10 cellular contexts compared by ENCODE assay signal in genomic region chr3:39125837-39126500, GRCh38. TPM values are rescaled to one million over a fixed set of nuclear protein-coding genes. Genes with fewer than 3 reads are reported as not detected.
DNase-seq lines count a peak whose midpoint lies in the region; ATAC-seq and TF ChIP-seq lines count a peak whose summit lies in the region.
"Had no signal": no experiment of that assay in that cellular context is flagged by ENCODE, and none has a peak within 500 bp of the region (broad histone marks: within the 10 kb centered on the region; RNA-seq: fewer than 3 reads in every experiment).

No MANE protein-coding gene starts in this region.

- CTCF ChIA-PET in Calu3 (lab: Charles Lee): interaction anchor here (0.7 to 3.4 kb wide), 16 partner anchors 15 to 252 kb away, joined by 3 to 74 read pairs (median 6); partner anchors contain the start of genes GORASP1 and TTC21A

- H3K4me1 Mint-ChIP-seq in Calu3 (ENCODE audit: low read depth, unreplicated experiment) (peaks cover 24% of the 10 kb centered on the region), endothelial cell (ENCODE audit: unreplicated experiment) (peaks cover 9% of the 10 kb centered on the region)

- H3K36me3 Mint-ChIP-seq in Calu3 (ENCODE audit: insufficient read depth, unreplicated experiment): peaks cover 6% of the 10 kb centered on the region
- peaks cover 24% of the 10 kb centered on the region for H3K36me3 Mint-ChIP-seq in endothelial cell (ENCODE audit: low read depth, unreplicated experiment)

- no peak for ATAC-seq in HG02610 (IDR thresholded peaks at IDR 0.05; ENCODE audit: unreplicated experiment)

- DNase-seq in Calu3 (peak; percentile 53), Peyer's patch (peak in 2 of 3 donors; percentile 45 to 51), fibroblast of villous mesenchyme (ENCODE audit: low read depth) (peak; percentile 35), retinal pigment epithelial cell (ENCODE audit: low read depth) (peak; percentile 56), endothelial cell (ENCODE audit: low spot score) (no peak), NCI-H1694 treated with DMSO at 0.1 percent for 48 hours (lab: John Stamatoyannopoulos, UW) (no peak), hypothalamus (lab: John Stamatoyannopoulos, UW) (no peak)
- DNase-seq: stimulated activated CD4-positive, alpha-beta T cell treated with anti-CD3 and anti-CD28 coated beads, Interleukin-2, amount 100 ng/mL, for 48 hours had no signal

- H3K4me3 ChIP-seq in Peyer's patch (no peak overlapping the region), fibroblast of villous mesenchyme (ENCODE audit: low read depth, low read length) (no peak overlapping the region), retinal pigment epithelial cell (ENCODE audit: low read length) (no peak overlapping the region)
- H3K4me3 ChIP-seq: neural progenitor cell had no signal

- intact Hi-C loops in Calu3 (cut with micrococcal nuclease; ENCODE audit: unreplicated experiment): loop anchor here (1.0 to 5.0 kb wide), 6 partner anchors 15 to 162 kb away; partner anchors contain the start of genes GORASP1 and TTC21A

- H3K9me3 Mint-ChIP-seq in Calu3 (ENCODE audit: low read depth, unreplicated experiment): no peaks in the 10 kb centered on the region
- H3K9me3 Mint-ChIP-seq in endothelial cell (ENCODE audit: unreplicated experiment): no peaks in the 10 kb centered on the region
- H3K9me3 Mint-ChIP-seq: neural progenitor cell had no signal

- H3K4me1 ChIP-seq in Peyer's patch: peaks cover 0 to 14% (median 8%) of the 10 kb centered on the region in 4 donors
- H3K4me1 ChIP-seq: neural progenitor cell had no signal

- no peaks in the 10 kb centered on the region for H3K27me3 ChIP-seq in Peyer's patch
- H3K27me3 ChIP-seq: neural progenitor cell had no signal

- no peaks in the 10 kb centered on the region for H3K36me3 ChIP-seq in Peyer's patch
- H3K36me3 ChIP-seq: neural progenitor cell had no signal

- no peak for TF ChIP-seq CTCF in Calu3 (IDR thresholded peaks at IDR 0.05; ENCODE audit: unreplicated experiment)
- TF ChIP-seq CTCF in Peyer's patch (IDR thresholded peaks at IDR 0.05): no peak
- no peak for TF ChIP-seq CTCF in fibroblast of villous mesenchyme (IDR thresholded peaks at IDR 0.05; ENCODE audit: insufficient read depth, low read depth, low read length)
- TF ChIP-seq CTCF in retinal pigment epithelial cell (conservative IDR thresholded peaks at IDR 0.05; ENCODE audit: low read depth, low read length): no peak
- no peak for TF ChIP-seq CTCF in endothelial cell (IDR thresholded peaks at IDR 0.05; ENCODE audit: unreplicated experiment)

- H3K27ac ChIP-seq in Peyer's patch: peak overlapping the region in 3 of 4 donors; percentile 13 to 73 (median 22)
- H3K27ac ChIP-seq: neural progenitor cell had no signal

- TF ChIP-seq POLR2A in Peyer's patch (IDR thresholded peaks at IDR 0.05): no peak

- no TSS peak for BruUV-seq in Calu3 (replicated peaks; lab: Mats Ljungman, UMichigan)

- H3K9me3 ChIP-seq in Peyer's patch: no peaks in the 10 kb centered on the region

- H3K27me3 Mint-ChIP-seq in Calu3 (ENCODE audit: unreplicated experiment) (no peaks in the 10 kb centered on the region), endothelial cell (ENCODE audit: unreplicated experiment) (peaks cover 6% of the 10 kb centered on the region)

- H3K4me3 Mint-ChIP-seq in Calu3 (ENCODE audit: low read depth, unreplicated experiment): peak overlapping the region; percentile 60
- no peak overlapping the region for H3K4me3 Mint-ChIP-seq in endothelial cell (ENCODE audit: unreplicated experiment)
- H3K4me3 Mint-ChIP-seq: neural progenitor cell had no signal

- H3K27ac Mint-ChIP-seq in Calu3 (ENCODE audit: unreplicated experiment) (peak overlapping the region; percentile 80), endothelial cell (ENCODE audit: unreplicated experiment) (no peak overlapping the region)
- H3K27ac Mint-ChIP-seq: neural progenitor cell had no signal

RNA-seq across cellular contexts. Expression of gene TTC21A, which starts 18.5 kb away (rescaled TPM):
- total RNA-seq in Calu3 (2022): 8.1 and 9.1 TPM in 2 replicates
- 10 to 100 TPM in 2 of 4 donors, 1 to 10 TPM in 2; 8.4 to 41.3 (median 19.1) TPM for total RNA-seq in Peyer's patch
- total RNA-seq in fibroblast of villous mesenchyme: 3.5 and 3.9 TPM in 2 replicates
- 41.7 TPM for total RNA-seq in endothelial cell (ENCODE audit: unreplicated experiment)

RNA-seq across cellular contexts. Expression of gene GORASP1, which starts 18.5 kb away (rescaled TPM):
- total RNA-seq in Calu3 (2022) (54.8 and 58.6 TPM in 2 replicates), Peyer's patch (100 to 1,000 TPM in 3 of 4 donors, 10 to 100 TPM in 1; 85.8 to 145 (median 128) TPM), fibroblast of villous mesenchyme (44.9 and 50.9 TPM in 2 replicates), endothelial cell (ENCODE audit: unreplicated experiment) (130 TPM)

RNA-seq across cellular contexts. Expression of gene CSRNP1, which starts 27.4 kb away (rescaled TPM):
- 12.6 and 13.4 TPM in 2 replicates for total RNA-seq in Calu3 (2022)
- total RNA-seq in Peyer's patch: 10 to 100 TPM; 19.0 to 40.5 (median 29.4) TPM
- total RNA-seq in fibroblast of villous mesenchyme: 16.8 and 20.7 TPM in 2 replicates
- 20.8 TPM for total RNA-seq in endothelial cell (ENCODE audit: unreplicated experiment)

Comparison
In these comparisons a context has a peak if more than half of its experiments do, and no peak if none do; other contexts are left out.
1. DNase-seq: peak in Calu3 (single experiment), Peyer's patch (2 of 3), fibroblast of villous mesenchyme (single experiment) and retinal pigment epithelial cell (single experiment); none in endothelial cell (single experiment), NCI-H1694 treated with DMSO at 0.1 percent for 48 hours (single experiment) and hypothalamus (0 of 51).